Comparison of ENCODE assay signal across 18 cellular contexts in genomic region chr12:5063149-5063548, GRCh38. TPM values are rescaled to one million over a fixed set of nuclear protein-coding genes. Genes with fewer than 3 reads are reported as not detected.
DNase-seq lines count a peak whose midpoint lies in the region; ATAC-seq, FAIRE-seq and TF ChIP-seq lines count a peak whose summit lies in the region.
"Had no signal": no experiment of that assay in that cellular context is flagged by ENCODE, and none has a peak within 500 bp of the region (broad histone marks: within the 10 kb centered on the region; RNA-seq: fewer than 3 reads in every experiment).

No MANE protein-coding gene starts in this region.

- H3K27ac ChIP-seq in pancreas (no peak overlapping the region), esophagus squamous epithelium (no peak overlapping the region)
- H3K27ac ChIP-seq: BLaER1 had no signal

- peaks cover 7% of the 10 kb centered on the region for H3K27me3 Mint-ChIP-seq in activated naive CD8-positive, alpha-beta T cell treated with anti-CD3 and anti-CD28 coated beads for 36 hours

- DNase-seq in NCI-H748 (lab: John Stamatoyannopoulos, UW; ENCODE audit: unreplicated experiment) (peak; percentile 4), NCI-H748 treated with DMSO at 0.1 percent for 48 hours (lab: John Stamatoyannopoulos, UW) (no peak), NCI-H82 treated with DMSO at 0.1 percent for 48 hours (lab: John Stamatoyannopoulos, UW; ENCODE audit: unreplicated experiment) (peak; percentile 14), pancreas (no peak), esophagus squamous epithelium (lab: John Stamatoyannopoulos, UW) (no peak)
- DNase-seq in activated naive CD8-positive, alpha-beta T cell treated with anti-CD3 and anti-CD28 coated beads for 36 hours: no peak
- DNase-seq: 8988T; AML-193; CD8-positive, alpha-beta memory T cell; DMS 273 treated with DMSO at 0.1 percent for 48 hours; DMS79 treated with DMSO at 0.1 percent for 48 hours; EL had no signal

- H3K9me3 Mint-ChIP-seq in activated naive CD8-positive, alpha-beta T cell treated with anti-CD3 and anti-CD28 coated beads for 36 hours: no peaks in the 10 kb centered on the region
- H3K9me3 Mint-ChIP-seq: CD8-positive, alpha-beta memory T cell had no signal

- ATAC-seq in pancreas (peak; percentile 36 to 71 (median 48)), GM21381 (IDR thresholded peaks at IDR 0.05; ENCODE audit: unreplicated experiment) (no peak)

- H3K4me1 ChIP-seq in pancreas: no peaks in the 10 kb centered on the region
- peaks cover 0 to 12% (median 0%) of the 10 kb centered on the region in 3 donors for H3K4me1 ChIP-seq in esophagus squamous epithelium
- H3K4me1 ChIP-seq: HAP-1 had no signal

- H3K4me3 ChIP-seq in pancreas (no peak overlapping the region), esophagus squamous epithelium (no peak overlapping the region)
- H3K4me3 ChIP-seq: BLaER1, HAP-1 had no signal

- no peaks in the 10 kb centered on the region for H3K27me3 ChIP-seq in pancreas
- H3K27me3 ChIP-seq in esophagus squamous epithelium: peaks cover 0 to 77% (median 0%) of the 10 kb centered on the region in 4 donors
- H3K27me3 ChIP-seq: BLaER1 had no signal

- TF ChIP-seq POLR2A in esophagus squamous epithelium (IDR thresholded peaks at IDR 0.05): no peak

- H3K36me3 ChIP-seq in pancreas (no peaks in the 10 kb centered on the region), esophagus squamous epithelium (no peaks in the 10 kb centered on the region)
- H3K36me3 ChIP-seq: BLaER1, HAP-1 had no signal

- no peaks in the 10 kb centered on the region for H3K36me3 Mint-ChIP-seq in activated naive CD8-positive, alpha-beta T cell treated with anti-CD3 and anti-CD28 coated beads for 36 hours
- H3K36me3 Mint-ChIP-seq: CD8-positive, alpha-beta memory T cell had no signal

- H3K27ac Mint-ChIP-seq in activated naive CD8-positive, alpha-beta T cell treated with anti-CD3 and anti-CD28 coated beads for 36 hours: no peak overlapping the region
- H3K27ac Mint-ChIP-seq: CD8-positive, alpha-beta memory T cell had no signal

- no peaks in the 10 kb centered on the region for H3K4me1 Mint-ChIP-seq in activated naive CD8-positive, alpha-beta T cell treated with anti-CD3 and anti-CD28 coated beads for 36 hours
- H3K4me1 Mint-ChIP-seq: CD8-positive, alpha-beta memory T cell had no signal

- H3K9me3 ChIP-seq in pancreas (no peaks in the 10 kb centered on the region), esophagus squamous epithelium (no peaks in the 10 kb centered on the region)
- H3K9me3 ChIP-seq: BLaER1, HAP-1 had no signal

- no peak overlapping the region for H3K4me3 Mint-ChIP-seq in activated naive CD8-positive, alpha-beta T cell treated with anti-CD3 and anti-CD28 coated beads for 36 hours
- H3K4me3 Mint-ChIP-seq: CD8-positive, alpha-beta memory T cell had no signal

- TF ChIP-seq CTCF in pancreas (IDR thresholded peaks at IDR 0.05) (no peak), esophagus squamous epithelium (IDR thresholded peaks at IDR 0.05) (no peak)

- 16 to 30% methylated on average over 1 of the region's 1 CpG for WGBS in pancreas, 2 donors
- WGBS in esophagus squamous epithelium, 2 donors: 38 to 47% methylated on average over 1 of the region's 1 CpG

- FAIRE-seq in pancreas (lab: Jason Lieb, UNC): no peak
- FAIRE-seq: G401.6, GM12892, H1 had no signal

- intact Hi-C loops in pancreas (cut with DNase I): no loop called here
- intact Hi-C loops in esophagus squamous epithelium (cut with DNase I): no loop called here

RNA-seq across cellular contexts. Expression of gene KCNA5, which starts 19.5 kb away (rescaled TPM):
- 1 to 10 TPM in 1 of 6 donors, under 1 TPM in 5; 0.25 to 1.9 (median 0.65) TPM for total RNA-seq in pancreas
- polyA plus RNA-seq in pancreas: 10 to 100 TPM in 1 of 2 donors, 1 to 10 TPM in 1; 1.6 to 11.1 TPM
- total RNA-seq in esophagus squamous epithelium: 1 to 10 TPM in 2 of 4 donors, under 1 TPM in 1, not detected in 1; 0.13 to 8.2 (median 1.8) TPM
- total RNA-seq in activated naive CD8-positive, alpha-beta T cell treated with anti-CD3 and anti-CD28 coated beads for 36 hours: not detected
- total RNA-seq: CD8-positive, alpha-beta memory T cell had no signal
- polyA plus RNA-seq: CD8-positive, alpha-beta memory T cell had no signal

Comparison
In these comparisons a context has a peak if more than half of its experiments do, and no peak if none do; other contexts are left out.
1. DNase-seq: peak in NCI-H748 (single experiment) and NCI-H82 treated with DMSO at 0.1 percent for 48 hours (single experiment); none in NCI-H748 treated with DMSO at 0.1 percent for 48 hours (single experiment), pancreas (0 of 6), esophagus squamous epithelium (single experiment) and activated naive CD8-positive, alpha-beta T cell treated with anti-CD3 and anti-CD28 coated beads for 36 hours (single experiment).